9 cellular contexts compared by ENCODE assay signal in the genomic region with DNA sequence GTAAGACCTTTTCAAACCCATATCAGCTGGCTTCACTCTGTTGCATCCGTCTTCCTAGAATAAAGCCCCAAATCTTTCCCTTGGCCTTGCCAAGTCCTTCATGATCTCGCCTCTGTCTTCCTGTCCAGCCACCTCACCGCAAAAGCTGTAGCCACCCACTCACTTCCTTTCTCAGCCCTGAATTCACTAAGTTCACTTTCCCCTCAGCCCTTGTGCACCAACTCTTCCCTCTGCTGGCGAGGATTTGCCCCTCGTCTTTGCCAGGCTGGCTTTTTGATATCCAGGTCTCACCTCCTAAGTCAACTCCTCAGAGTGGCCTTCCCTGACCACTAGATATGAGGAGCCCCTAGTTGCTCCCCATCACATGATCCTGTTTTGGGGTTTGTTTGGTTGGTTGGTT.
A peak's percentile ranks its signal among the peaks of the same experiment; 100 is the strongest.
DNase-seq lines count a peak whose midpoint lies in the region; ATAC-seq and TF ChIP-seq lines count a peak whose summit lies in the region.
"Had no signal": no experiment of that assay in that cellular context is flagged by ENCODE, and none has a peak within 500 bp of the region (broad histone marks: within the 10 kb centered on the region; RNA-seq: fewer than 3 reads in every experiment).

No MANE protein-coding gene starts in this region.

- H3K27ac ChIP-seq in RWPE1, result peak overlapping the region; percentile 17; the same call in 1 of the 2 replicates

- ATAC-seq in HG03097 (IDR thresholded peaks at IDR 0.05; ENCODE audit: low FRiP score, unreplicated experiment), result no peak
- no peak for ATAC-seq in GM21786 (IDR thresholded peaks at IDR 0.05; ENCODE audit: unreplicated experiment)
- no peak for ATAC-seq in HG02798 (IDR thresholded peaks at IDR 0.05; ENCODE audit: poor library complexity, unreplicated experiment)
- no peak for ATAC-seq in HG02840 (IDR thresholded peaks at IDR 0.05; ENCODE audit: low FRiP score, unreplicated experiment)
- ATAC-seq: Right ventricle myocardium inferior had no signal

- no peak overlapping the region for H3K4me3 ChIP-seq in fibroblast of mammary gland (ENCODE audit: control insufficient read depth, low read depth, low read length)

- in situ Hi-C loops in ACHN (cut with HindIII; ENCODE audit: low pct_ligation_motif_present, low pct_unique_long_range_greater_than_20kb, low sequenced_read_pairs), result no loop called here

- DNase-seq in ACHN (peak; percentile 38), RWPE1 (ENCODE audit: low spot score) (no peak), fibroblast of mammary gland (ENCODE audit: low read depth) (peak; percentile 87)

- POLR2A ChIA-PET in RWPE1 (lab: Yijun Ruan, JAX; ENCODE audit: low non-redundant PET), result no interaction called here

- TF ChIP-seq CTCF in GM12872 (IDR thresholded peaks at IDR 0.05; ENCODE audit: insufficient read depth, low read depth, low read length), result peak; percentile 33; the same call in 2 of the 3 replicates
- no peak for TF ChIP-seq CTCF in RWPE1 (conservative IDR thresholded peaks at IDR 0.05; ENCODE audit: low read depth)
- TF ChIP-seq CTCF in fibroblast of mammary gland (conservative IDR thresholded peaks at IDR 0.05; ENCODE audit: control insufficient read depth, insufficient read depth, low read depth, low read length), result peak; percentile 58

- CTCF ChIA-PET in RWPE1 (lab: Yijun Ruan, JAX), result no interaction called here
